Comparison of ENCODE assay signal across 14 cellular contexts in the genomic region with DNA sequence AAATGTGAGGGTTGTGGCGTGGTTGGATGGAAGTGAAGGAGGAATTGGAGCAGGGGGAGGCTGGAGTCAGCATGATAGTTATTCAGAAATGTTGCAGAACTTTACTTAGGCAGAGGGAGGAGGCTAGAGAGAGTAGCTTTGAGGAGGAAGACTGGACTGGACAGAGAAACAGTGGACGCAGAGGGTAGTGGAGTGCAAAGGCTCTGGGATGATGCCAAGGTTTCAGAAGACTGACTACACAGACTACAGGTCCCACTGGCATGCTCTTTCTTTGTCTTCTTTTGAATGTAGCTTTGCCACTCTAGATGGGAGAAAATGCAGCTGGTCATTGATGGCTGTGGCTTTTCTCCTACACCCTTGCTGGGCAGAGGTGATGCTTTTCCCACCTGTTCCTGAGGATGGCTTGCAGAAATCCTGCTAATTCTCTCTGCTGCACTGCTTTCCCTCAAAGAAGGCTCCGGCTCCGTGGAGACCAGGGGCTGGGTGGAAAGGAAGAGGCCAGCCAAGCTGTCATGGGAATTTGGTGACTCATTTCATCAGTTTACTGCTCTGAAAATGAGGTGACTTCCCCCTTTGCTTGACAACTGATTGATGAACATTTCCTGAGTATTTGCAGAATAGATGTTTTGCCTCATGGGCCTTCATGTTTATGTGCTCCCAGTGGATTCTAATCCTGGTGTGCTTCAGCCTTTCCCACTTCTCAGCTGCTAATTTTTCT. TPM values are rescaled to one million over a fixed set of nuclear protein-coding genes. Genes with fewer than 3 reads are reported as not detected.
DNase-seq lines count a peak whose midpoint lies in the region; ATAC-seq and TF ChIP-seq lines count a peak whose summit lies in the region.
"Had no signal": no experiment of that assay in that cellular context is flagged by ENCODE, and none has a peak within 500 bp of the region (broad histone marks: within the 10 kb centered on the region; RNA-seq: fewer than 3 reads in every experiment).

No MANE protein-coding gene starts in this region.

- intact Hi-C loops in CD14-positive monocyte (cut with micrococcal nuclease): no loop called here

- peak overlapping the region; percentile 4 for H3K27ac ChIP-seq in AG04450 (ENCODE audit: low read depth, low read length)
- H3K27ac ChIP-seq: skin epidermis had no signal

- no peak overlapping the region for H3K4me3 Mint-ChIP-seq in mesothelial cell of epicardium
- H3K4me3 Mint-ChIP-seq in CD14-positive monocyte: no peak overlapping the region
- H3K4me3 Mint-ChIP-seq: activated B cell treated with CpG ODN at 0.5 μM for 24 hours; activated naive CD4-positive, alpha-beta T cell treated with anti-CD3 and anti-CD28 coated beads, Interleukin-2, amount 10 ng/mL, durations not matched to agents 7 days and 5 days had no signal

- H3K9me3 ChIP-seq in AG04450 (ENCODE audit: control insufficient read depth, insufficient read depth, low read length): no peaks in the 10 kb centered on the region

- H3K36me3 Mint-ChIP-seq in mesothelial cell of epicardium (peaks cover 37% of the 10 kb centered on the region), CD14-positive monocyte (no peaks in the 10 kb centered on the region)
- H3K36me3 Mint-ChIP-seq: activated naive CD4-positive, alpha-beta T cell treated with anti-CD3 and anti-CD28 coated beads, Interleukin-2, amount 10 ng/mL, durations not matched to agents 7 days and 5 days had no signal

- H3K9me3 Mint-ChIP-seq in mesothelial cell of epicardium: no peaks in the 10 kb centered on the region
- H3K9me3 Mint-ChIP-seq in CD14-positive monocyte: no peaks in the 10 kb centered on the region
- H3K9me3 Mint-ChIP-seq: activated B cell treated with CpG ODN at 0.5 μM for 24 hours; activated naive CD4-positive, alpha-beta T cell treated with anti-CD3 and anti-CD28 coated beads, Interleukin-2, amount 10 ng/mL, durations not matched to agents 7 days and 5 days had no signal

- ATAC-seq in HG03432 (IDR thresholded peaks at IDR 0.05; ENCODE audit: unreplicated experiment): peak; percentile 40
- ATAC-seq: left lobe of liver had no signal

- no peaks in the 10 kb centered on the region for H3K27me3 ChIP-seq in AG04450 (ENCODE audit: control insufficient read depth, insufficient read depth, low read length)

- peaks cover 54% of the 10 kb centered on the region for H3K4me1 Mint-ChIP-seq in mesothelial cell of epicardium
- peaks cover 14% of the 10 kb centered on the region for H3K4me1 Mint-ChIP-seq in CD14-positive monocyte
- H3K4me1 Mint-ChIP-seq: activated B cell treated with CpG ODN at 0.5 μM for 24 hours; activated naive CD4-positive, alpha-beta T cell treated with anti-CD3 and anti-CD28 coated beads, Interleukin-2, amount 10 ng/mL, durations not matched to agents 7 days and 5 days had no signal

- no peak overlapping the region for H3K4me3 ChIP-seq in AG04450 (ENCODE audit: low read depth, low read length)
- H3K4me3 ChIP-seq: skin epidermis had no signal

- H3K27me3 Mint-ChIP-seq in mesothelial cell of epicardium (ENCODE audit: low read depth) (no peaks in the 10 kb centered on the region), CD14-positive monocyte (ENCODE audit: low read depth in 3 of 3) (no peaks in the 10 kb centered on the region)
- H3K27me3 Mint-ChIP-seq: activated B cell treated with CpG ODN at 0.5 μM for 24 hours; activated naive CD4-positive, alpha-beta T cell treated with anti-CD3 and anti-CD28 coated beads, Interleukin-2, amount 10 ng/mL, durations not matched to agents 7 days and 5 days had no signal

- DNase-seq in AG04450 (ENCODE audit: low read depth, low spot score) (no peak), cerebellar cortex (ENCODE audit: low spot score) (peak; percentile 61), mesothelial cell of epicardium (ENCODE audit: low spot score in 2 of 2, unreplicated experiment in 2 of 2) (no peak), SIG-M5 (lab: John Stamatoyannopoulos, UW) (no peak), iPS-NIHi7 (ENCODE audit: extremely low spot score) (no peak), CD14-positive monocyte (ENCODE audit: low spot score) (no peak), kidney glomerular epithelial cell (lab: John Stamatoyannopoulos, UW) (no peak)
- DNase-seq: activated B cell treated with CpG ODN at 0.5 μM for 24 hours; activated CD8-positive, alpha-beta memory T cell treated with anti-CD3 and anti-CD28 coated beads, Interleukin-2, amount 50 U/mL, for 4 hours; activated naive CD4-positive, alpha-beta T cell treated with anti-CD3 and anti-CD28 coated beads, Interleukin-2, amount 10 ng/mL, durations not matched to agents 7 days and 5 days; NCI-H2171 treated with DMSO at 0.1 percent for 48 hours had no signal

- POLR2A ChIA-PET in AG04450 (lab: Yijun Ruan, JAX): interaction anchor here (1.0 to 1.2 kb wide), 2 partner anchors 9 to 15 kb away, joined by 3 read pairs; no protein-coding TSS in a partner anchor

- CTCF ChIA-PET in AG04450 (lab: Charles Lee): no interaction called here

- H3K27ac Mint-ChIP-seq in mesothelial cell of epicardium: peak overlapping the region; percentile 79
- no peak overlapping the region for H3K27ac Mint-ChIP-seq in CD14-positive monocyte
- H3K27ac Mint-ChIP-seq: activated B cell treated with CpG ODN at 0.5 μM for 24 hours; activated naive CD4-positive, alpha-beta T cell treated with anti-CD3 and anti-CD28 coated beads, Interleukin-2, amount 10 ng/mL, durations not matched to agents 7 days and 5 days had no signal

- TF ChIP-seq CTCF in AG04450 (IDR thresholded peaks at IDR 0.05; ENCODE audit: low read depth, low read length) (no peak), mesothelial cell of epicardium (IDR thresholded peaks at IDR 0.05; ENCODE audit: unreplicated experiment) (no peak), CD14-positive monocyte (IDR thresholded peaks at IDR 0.05) (no peak)

RNA-seq across cellular contexts. Expression of a gene that starts 42.4 kb away (rescaled TPM):
- polyA plus RNA-seq in AG04450 (2011; rRNA removed): 87.2 and 107 TPM in 2 replicates
- polyA minus RNA-seq in AG04450 (2011; rRNA and poly(A)+ RNA removed): 505 and 558 TPM in 2 replicates
- total RNA-seq in mesothelial cell of epicardium: 305 to 324 TPM (median 317 TPM) in 3 replicates
- polyA plus RNA-seq in CD14-positive monocyte: under 1 TPM in 1 of 2 donors, not detected in 1; 0.09 TPM
- total RNA-seq: activated B cell treated with CpG ODN at 0.5 μM for 24 hours had no signal

Comparison
In these comparisons a context has a peak if more than half of its experiments do, and no peak if none do; other contexts are left out.
1. RNA of a gene that starts 42.4 kb away (polyA plus RNA-seq): 87.2 to 107 TPM in AG04450; 0.09 TPM in CD14-positive monocyte; every median in the first group is over 10 times any median in the second.